Comparison of ENCODE assay signal across 14 cellular contexts in genomic region chr4:5126857-5127256, GRCh38.
A peak's percentile ranks its signal among the peaks of the same experiment; 100 is the strongest.
DNase-seq lines count a peak whose midpoint lies in the region; ATAC-seq and TF ChIP-seq lines count a peak whose summit lies in the region.
"Had no signal": no experiment of that assay in that cellular context is flagged by ENCODE, and none has a peak within 500 bp of the region (broad histone marks: within the 10 kb centered on the region; RNA-seq: fewer than 3 reads in every experiment).

No MANE protein-coding gene starts in this region.

- H3K4me1 ChIP-seq in IMR-90 (ENCODE audit: control insufficient read depth, insufficient read depth, low read length) = peaks cover 2% of the 10 kb centered on the region

- H3K27ac ChIP-seq in IMR-90 (ENCODE audit: insufficient read depth, low read length) = peak overlapping the region; percentile 51; the same call in 1 of the 2 replicates
- H3K27ac ChIP-seq: C4-2B had no signal

- H3K9me3 Mint-ChIP-seq in chondrocyte (ENCODE audit: low read depth) = peaks cover 7% of the 10 kb centered on the region
- H3K9me3 Mint-ChIP-seq: CD4-positive, alpha-beta T cell had no signal

- H3K23ac ChIP-seq in IMR-90 (ENCODE audit: low read depth, low read length) = no peak overlapping the region

- no peak overlapping the region for H2BK15ac ChIP-seq in IMR-90 (ENCODE audit: low read depth, low read length)

- H3K27me3 ChIP-seq in IMR-90 (ENCODE audit: control insufficient read depth, insufficient read depth, low read length) = no peaks in the 10 kb centered on the region
- H3K27me3 ChIP-seq: BE2C had no signal

- peaks cover 0 to 21% of the 10 kb centered on the region in 2 experiments; a peak in 3 of 4 replicates for H3K79me1 ChIP-seq in IMR-90 (ENCODE audit: low read depth in 1 of 2, low read length in 2 of 2)

- peak; percentile 17 for DNase-seq in IMR-90
- DNase-seq in NCI-H187 treated with DMSO at 0.1 percent for 48 hours (lab: John Stamatoyannopoulos, UW) = peak; percentile 59
- peak; percentile 35 for DNase-seq in NCI-H526 treated with DMSO at 0.1 percent for 48 hours (lab: John Stamatoyannopoulos, UW)
- no peak for DNase-seq in GDM1 (lab: John Stamatoyannopoulos, UW)
- DNase-seq in chondrocyte (ENCODE audit: low spot score) = no peak
- DNase-seq: ACHN; Caco-2; CD4-positive, alpha-beta T cell; H9 had no signal

- ATAC-seq in IMR-90 (ENCODE audit: low read depth) = peak; percentile 58
- ATAC-seq in GM18870 (IDR thresholded peaks at IDR 0.05; ENCODE audit: unreplicated experiment) = no peak
- ATAC-seq: GM12878 had no signal

- intact Hi-C loops in IMR-90 (cut with micrococcal nuclease) = no loop called here

- WGBS in IMR-90 (ENCODE audit: extremely low coverage in 2 of 2, insufficient read length in 1 of 2), 2 experiments = no CpG with 5 or more reads among the region's 5 CpGs

- H4K20me1 ChIP-seq in IMR-90 (ENCODE audit: insufficient read depth, low read length) = 0 out of 2 replicates have a peak, but pooled peaks cover 3% of the 10 kb centered on the region

- no peak overlapping the region for H2BK120ac ChIP-seq in IMR-90 (ENCODE audit: low read depth, low read length)

- H3K27ac Mint-ChIP-seq in chondrocyte (ENCODE audit: unreplicated experiment) = no peak overlapping the region
- H3K27ac Mint-ChIP-seq: CD4-positive, alpha-beta T cell; H9; IgD-negative memory B cell had no signal

- H2BK5ac ChIP-seq in IMR-90 (ENCODE audit: low read depth, low read length, poor library complexity, severe bottlenecking) = no peak overlapping the region

- CTCF ChIA-PET in IMR-90 (lab: Yijun Ruan, JAX) = no interaction called here

- H3K4me2 ChIP-seq in IMR-90 (ENCODE audit: low read depth, low read length) = no peak overlapping the region

- dilution Hi-C loops in IMR-90 (cut with HindIII; ENCODE audit: low sequenced_read_pairs, unreplicated experiment) = no loop called here

- no TSS peak for BruUV-seq in IMR-90 (replicated peaks; lab: Mats Ljungman, UMichigan)

- POLR2A ChIA-PET in IMR-90 (lab: Charles Lee; ENCODE audit: unreplicated experiment) = no interaction called here

- H3K14ac ChIP-seq in IMR-90 (replicated peaks; ENCODE audit: low read depth, low read length) = no peak overlapping the region

- no peaks in the 10 kb centered on the region for H3K36me3 ChIP-seq in IMR-90 (ENCODE audit: control insufficient read depth, insufficient read depth, low read length)
- H3K36me3 ChIP-seq: BE2C had no signal

- no peak for TF ChIP-seq POLR2A in IMR-90 (IDR thresholded peaks at IDR 0.05; ENCODE audit: low read depth, low read length)

- H3K36me3 Mint-ChIP-seq in chondrocyte (ENCODE audit: low read depth) = peaks cover 1% of the 10 kb centered on the region

- H3K9ac ChIP-seq in IMR-90 (ENCODE audit: low read depth, low read length) = no peak overlapping the region

- no peak overlapping the region for H2AFZ ChIP-seq in IMR-90 (replicated peaks; ENCODE audit: low read length, poor library complexity)

- H3K4me3 Mint-ChIP-seq in chondrocyte (ENCODE audit: unreplicated experiment) = no peak overlapping the region
- H3K4me3 Mint-ChIP-seq: CD4-positive, alpha-beta T cell; H9 had no signal

- TF ChIP-seq CTCF in IMR-90 (conservative IDR thresholded peaks at IDR 0.05; ENCODE audit: low read depth, low read length) (no peak), chondrocyte (IDR thresholded peaks at IDR 0.05) (no peak)

- peaks cover 16% of the 10 kb centered on the region for H3K4me1 Mint-ChIP-seq in chondrocyte (ENCODE audit: low read depth)
- H3K4me1 Mint-ChIP-seq: IgD-negative memory B cell had no signal

- no peak overlapping the region for H2AK5ac ChIP-seq in IMR-90 (ENCODE audit: low read depth, low read length)

- in situ Hi-C loops in IMR-90 (cut with MboI; ENCODE audit: low sequenced_read_pairs) = no loop called here

- no peak overlapping the region for H3K56ac ChIP-seq in IMR-90 (ENCODE audit: extremely low read depth, insufficient read depth, low read length)

- no peak overlapping the region for H3K4ac ChIP-seq in IMR-90 (ENCODE audit: low read depth, low read length)

- H4K5ac ChIP-seq in IMR-90 (ENCODE audit: low read depth, low read length) = no peak overlapping the region

- no peaks in the 10 kb centered on the region for H3K27me3 Mint-ChIP-seq in chondrocyte (ENCODE audit: low read depth)
- H3K27me3 Mint-ChIP-seq: IgD-negative memory B cell had no signal

- H3K9me1 ChIP-seq in IMR-90 (ENCODE audit: insufficient read depth, low read length) = no peaks in the 10 kb centered on the region

- H2BK20ac ChIP-seq in IMR-90 (ENCODE audit: low read depth, low read length) = no peak overlapping the region

- H3K9me3 ChIP-seq in IMR-90 (ENCODE audit: control insufficient read depth, insufficient read depth, low read length) = no peaks in the 10 kb centered on the region
- H3K9me3 ChIP-seq: BE2C, Caco-2 had no signal

- H3K4me3 ChIP-seq in IMR-90 (ENCODE audit: insufficient read depth, low read depth, low read length) = no peak overlapping the region
- H3K4me3 ChIP-seq: GM12878 had no signal

- no peak overlapping the region for H4K91ac ChIP-seq in IMR-90 (ENCODE audit: insufficient read depth, low read depth, low read length)

- no peak overlapping the region for H2AK9ac ChIP-seq in IMR-90 (replicated peaks; ENCODE audit: low read depth, low read length, poor library complexity)

- H4K8ac ChIP-seq in IMR-90 (ENCODE audit: low read depth in 2 of 2, low read length in 2 of 2) = no peak overlapping the region

- TF ChIP-seq RAD21 in IMR-90 (IDR thresholded peaks at IDR 0.05; ENCODE audit: low read length) = no peak

- no peak overlapping the region for H3K18ac ChIP-seq in IMR-90 (ENCODE audit: low read depth, low read length)

TF ChIP-seq in IMR-90, 13 proteins besides CTCF, POLR2A, EP300 and RAD21:
- TF ChIP-seq RFX5 (IDR thresholded peaks at IDR 0.05; ENCODE audit: low read depth, low read length) = no peak
- TF ChIP-seq NFE2L2 (IDR thresholded peaks at IDR 0.05; ENCODE audit: low read depth, low read length) = no peak
- TF ChIP-seq SMC3 (IDR thresholded peaks at IDR 0.05; ENCODE audit: low read depth, low read length) = no peak
- no peak for TF ChIP-seq USF2 (IDR thresholded peaks at IDR 0.05; ENCODE audit: low read depth, low read length)
- no peak for TF ChIP-seq BHLHE40 (IDR thresholded peaks at IDR 0.05; ENCODE audit: low read depth, low read length)
- no peak for TF ChIP-seq MAZ (IDR thresholded peaks at IDR 0.05; ENCODE audit: borderline replicate concordance, low read depth, low read length)
- TF ChIP-seq MXI1 (IDR thresholded peaks at IDR 0.05; ENCODE audit: borderline replicate concordance, low read depth, low read length) = no peak
- TF ChIP-seq ELK1 (IDR thresholded peaks at IDR 0.05; ENCODE audit: borderline replicate concordance, low read depth, low read length) = no peak
- TF ChIP-seq CHD1 (IDR thresholded peaks at IDR 0.05; ENCODE audit: low read depth, low read length) = no peak
- no peak for TF ChIP-seq FOS (IDR thresholded peaks at IDR 0.05; ENCODE audit: low read depth, low read length)
TF ChIP-seq in IMR-90: peak in this region for 0.

Comparison
In these comparisons a context has a peak if more than half of its experiments do, and no peak if none do; other contexts are left out.
1. DNase-seq: peak in IMR-90 (single experiment), NCI-H187 treated with DMSO at 0.1 percent for 48 hours (single experiment) and NCI-H526 treated with DMSO at 0.1 percent for 48 hours (single experiment); none in GDM1 (single experiment) and chondrocyte (single experiment).